ENCODE assay signal across 8 cellular contexts in the genomic region with DNA sequence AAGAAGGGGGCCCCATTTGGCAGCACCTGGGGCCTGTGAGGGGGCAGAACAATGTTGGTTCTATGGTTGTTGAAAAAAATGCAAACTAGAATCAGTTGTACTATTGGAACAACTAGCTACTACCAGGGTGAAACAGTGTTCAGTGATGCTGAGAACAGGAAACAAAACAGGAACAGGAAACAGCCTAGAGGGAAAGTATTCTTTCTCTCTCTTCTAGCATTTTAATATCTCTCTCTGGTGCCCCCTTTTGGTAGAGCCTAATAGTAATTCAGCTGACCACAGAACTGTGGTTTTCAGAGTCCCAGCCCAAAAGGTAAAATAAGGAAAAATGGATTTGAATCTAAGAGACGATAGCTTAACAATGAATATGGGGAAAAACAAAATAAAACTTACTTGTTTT.
A peak's percentile ranks its signal among the peaks of the same experiment; 100 is the strongest.
DNase-seq lines count a peak whose midpoint lies in the region; ATAC-seq and TF ChIP-seq lines count a peak whose summit lies in the region.

No MANE protein-coding gene starts in this region.

- 83 to 90% (median 87%) methylated on average over 1 of the region's 1 CpG for WGBS in adrenal gland, 4 donors
- WGBS in psoas muscle, 3 donors = 96 to 98% (median 97%) methylated on average over 1 of the region's 1 CpG

- peak; percentile 70 for ATAC-seq in HG03139 (IDR thresholded peaks at IDR 0.05; ENCODE audit: unreplicated experiment)
- ATAC-seq in psoas muscle = no peak

- peak; percentile 4 for DNase-seq in SIG-M5 treated with dmso at 0.1 percent for 504 hours (lab: John Stamatoyannopoulos, UW; ENCODE audit: unreplicated experiment)
- DNase-seq in SIG-M5 (lab: John Stamatoyannopoulos, UW) = no peak
- peak in 1 of 7 donors; percentile 2 for DNase-seq in adrenal gland
- DNase-seq in psoas muscle = no peak
- no peak for DNase-seq in head of caudate nucleus
- no peak for DNase-seq in ureter (ENCODE audit: low spot score)
- DNase-seq in stimulated activated CD4-positive, alpha-beta T cell treated with anti-CD3 and anti-CD28 coated beads, Interleukin-4, amount 100 ng/mL, for 1 hour = no peak

- intact Hi-C loops in adrenal gland (cut with DNase I) (no loop called here), psoas muscle (cut with DNase I) (no loop called here), head of caudate nucleus (cut with DNase I) (no loop called here)

- H3K36me3 ChIP-seq in adrenal gland (replicated peaks in 1 of 2) (no peaks in the 10 kb centered on the region), psoas muscle (ENCODE audit: insufficient read depth in 1 of 2, low read depth in 1 of 2) (no peaks in the 10 kb centered on the region)

- TF ChIP-seq POLR2A in adrenal gland (IDR thresholded peaks at IDR 0.05) = no peak

- H3K27me3 ChIP-seq in adrenal gland (no peaks in the 10 kb centered on the region), psoas muscle (ENCODE audit: insufficient read depth in 3 of 3, low read length in 2 of 3) (no peaks in the 10 kb centered on the region)

- H3K4me3 ChIP-seq in adrenal gland (no peak overlapping the region), psoas muscle (no peak overlapping the region)

- no peak overlapping the region for H3K27ac ChIP-seq in adrenal gland
- H3K27ac ChIP-seq in psoas muscle = no peak overlapping the region

- peak; percentile 20 to 41 (median 30) for TF ChIP-seq CTCF in adrenal gland (IDR thresholded peaks at IDR 0.05)
- peak; percentile 18 for TF ChIP-seq CTCF in psoas muscle (IDR thresholded peaks at IDR 0.05)

- H3K9me3 ChIP-seq in adrenal gland (replicated peaks in 1 of 3) = no peaks in the 10 kb centered on the region
- H3K9me3 ChIP-seq in psoas muscle = peaks cover 3% of the 10 kb centered on the region

- no peaks in the 10 kb centered on the region for H3K4me1 ChIP-seq in adrenal gland (replicated peaks in 1 of 2)
- no peaks in the 10 kb centered on the region for H3K4me1 ChIP-seq in psoas muscle
